Comparison of ENCODE assay signal across 19 cellular contexts in genomic region chr1:6012529-6013318, GRCh38. TPM values are rescaled to one million over a fixed set of nuclear protein-coding genes. Genes with fewer than 3 reads are reported as not detected.
DNase-seq lines count a peak whose midpoint lies in the region; ATAC-seq lines count a peak whose summit lies in the region.
"Had no signal": no experiment of that assay in that cellular context is flagged by ENCODE, and none has a peak within 500 bp of the region (broad histone marks: within the 10 kb centered on the region; RNA-seq: fewer than 3 reads in every experiment).

No MANE protein-coding gene starts in this region.

- H3K27ac ChIP-seq in right cardiac atrium (ENCODE audit: low read length) = peak overlapping the region; percentile 87
- H3K27ac ChIP-seq: ascending aorta, ovary, PC-9, sigmoid colon had no signal

- no peak overlapping the region for H3K4me3 Mint-ChIP-seq in stimulated activated effector memory CD8-positive, alpha-beta T cell treated with anti-CD3 and anti-CD28 coated beads, Interleukin-12 subunit alpha, Interleukin-12 subunit beta, amount 100 ng/mL, for 72 hours
- H3K4me3 Mint-ChIP-seq: HFFc6 had no signal

- no peaks in the 10 kb centered on the region for H3K27me3 ChIP-seq in right cardiac atrium (ENCODE audit: control insufficient read depth, insufficient read depth)
- H3K27me3 ChIP-seq: ascending aorta, ovary, sigmoid colon had no signal

- no peaks in the 10 kb centered on the region for H3K9me3 Mint-ChIP-seq in stimulated activated effector memory CD8-positive, alpha-beta T cell treated with anti-CD3 and anti-CD28 coated beads, Interleukin-12 subunit alpha, Interleukin-12 subunit beta, amount 100 ng/mL, for 72 hours
- H3K9me3 Mint-ChIP-seq: HFFc6 had no signal

- peaks cover 41% of the 10 kb centered on the region for H3K4me1 Mint-ChIP-seq in stimulated activated effector memory CD8-positive, alpha-beta T cell treated with anti-CD3 and anti-CD28 coated beads, Interleukin-12 subunit alpha, Interleukin-12 subunit beta, amount 100 ng/mL, for 72 hours

- WGBS in right cardiac atrium = 76% methylated on average over 17 of the region's 17 CpGs

- peaks cover 19% of the 10 kb centered on the region for H3K36me3 Mint-ChIP-seq in stimulated activated effector memory CD8-positive, alpha-beta T cell treated with anti-CD3 and anti-CD28 coated beads, Interleukin-12 subunit alpha, Interleukin-12 subunit beta, amount 100 ng/mL, for 72 hours

- peak overlapping the region; percentile 17 for H3K27ac Mint-ChIP-seq in stimulated activated effector memory CD8-positive, alpha-beta T cell treated with anti-CD3 and anti-CD28 coated beads, Interleukin-12 subunit alpha, Interleukin-12 subunit beta, amount 100 ng/mL, for 72 hours
- H3K27ac Mint-ChIP-seq: HFFc6 had no signal

- H3K4me3 ChIP-seq in right cardiac atrium (ENCODE audit: low read length) = no peak overlapping the region
- H3K4me3 ChIP-seq: ascending aorta, ovary, PC-9, sigmoid colon had no signal

- no peaks in the 10 kb centered on the region for H3K9me3 ChIP-seq in right cardiac atrium (ENCODE audit: control insufficient read depth, low read length)
- H3K9me3 ChIP-seq: ascending aorta, ovary, sigmoid colon, SK-N-SH had no signal

- intact Hi-C loops in right cardiac atrium (cut with DNase I) = no loop called here

- ATAC-seq in GM21619 (IDR thresholded peaks at IDR 0.05; ENCODE audit: unreplicated experiment) (peak; percentile 71), right cardiac atrium (peak; percentile 38 to 62), HG03565 (IDR thresholded peaks at IDR 0.05; ENCODE audit: unreplicated experiment) (no peak)
- peak; percentile 40 for ATAC-seq in stimulated activated effector memory CD8-positive, alpha-beta T cell treated with anti-CD3 and anti-CD28 coated beads, Interleukin-12 subunit alpha, Interleukin-12 subunit beta, amount 100 ng/mL, for 72 hours

- H3K4me1 ChIP-seq in right cardiac atrium (ENCODE audit: control insufficient read depth, insufficient read depth, low read length) = peaks cover 2% of the 10 kb centered on the region
- H3K4me1 ChIP-seq: ascending aorta, sigmoid colon had no signal

- DNase-seq in central memory CD4-positive, alpha-beta T cell = peak; percentile 54
- peak in 2 of 3 donors; percentile 56 to 62 for DNase-seq in right cardiac atrium
- DNase-seq in stimulated activated effector memory CD8-positive, alpha-beta T cell treated with anti-CD3 and anti-CD28 coated beads, Interleukin-12 subunit alpha, Interleukin-12 subunit beta, amount 100 ng/mL, for 72 hours (ENCODE audit: low spot score in 2 of 2) = no peak
- DNase-seq in activated gamma-delta T cell treated with Interleukin-2 at 50 U/mL for 16 hours = no peak
- no peak for DNase-seq in activated effector memory CD4-positive, alpha-beta T cell treated with anti-CD3 and anti-CD28 coated beads, Interleukin-2, amount 50 U/mL, for 16 hours
- DNase-seq: activated CD4-positive, CD25-positive, alpha-beta regulatory T cell treated with anti-CD3 and anti-CD28 coated beads, Interleukin-2, amount 50 U/mL, for 72 hours; activated gamma-delta T cell; Calu3; HFFc6; NCI-H1105 treated with DMSO at 0.1 percent for 48 hours; NCI-H748 treated with DMSO at 0.1 percent for 48 hours; ovary; PC-9; sigmoid colon; SK-N-SH; T1000 had no signal

RNA-seq across cellular contexts. Expression of gene NPHP4, which starts 20.5 kb away (rescaled TPM):
- 1 to 10 TPM; 4.8 to 6.0 (median 5.4) TPM for total RNA-seq in right cardiac atrium
- polyA plus RNA-seq in right cardiac atrium = 2.8 TPM

RNA-seq across cellular contexts. Expression of gene KCNAB2, which starts 33.0 kb away (rescaled TPM):
- 10 to 100 TPM; 15.4 to 25.6 (median 19.0) TPM for total RNA-seq in right cardiac atrium
- 12.6 TPM for polyA plus RNA-seq in right cardiac atrium

Comparison
In these comparisons a context has a peak if more than half of its experiments do, and no peak if none do; other contexts are left out.
1. DNase-seq: peak in central memory CD4-positive, alpha-beta T cell (single experiment) and right cardiac atrium (2 of 3); none in stimulated activated effector memory CD8-positive, alpha-beta T cell treated with anti-CD3 and anti-CD28 coated beads, Interleukin-12 subunit alpha, Interleukin-12 subunit beta, amount 100 ng/mL, for 72 hours (0 of 2), activated gamma-delta T cell treated with Interleukin-2 at 50 U/mL for 16 hours (single experiment) and activated effector memory CD4-positive, alpha-beta T cell treated with anti-CD3 and anti-CD28 coated beads, Interleukin-2, amount 50 U/mL, for 16 hours (single experiment).